In the genomic region with DNA sequence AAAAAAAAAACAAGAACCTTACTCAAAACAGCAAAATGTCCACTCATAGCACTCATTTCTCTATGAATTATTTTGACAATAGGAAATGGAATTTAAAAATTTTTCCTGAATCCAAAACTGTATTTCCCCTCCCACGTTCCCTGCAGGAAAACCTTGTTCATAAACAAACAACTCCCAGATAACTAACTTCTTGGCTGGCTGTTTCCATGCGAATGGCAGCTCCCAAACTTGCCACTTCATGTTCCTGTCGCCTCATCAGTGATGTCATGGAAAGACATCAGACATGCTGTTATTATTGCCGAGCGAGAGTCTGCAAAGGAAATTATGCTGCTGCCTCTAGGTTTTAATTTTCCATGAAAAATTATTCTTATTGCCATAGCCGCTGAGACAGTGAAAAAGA, we compare ENCODE assay signal across 2 cellular contexts.
TF ChIP-seq lines count a peak whose summit lies in the region.

No MANE protein-coding gene starts in this region.

TF ChIP-seq in liver, 16 proteins besides CTCF, POLR2A, EP300 and RAD21 (continued from another document):
- TF ChIP-seq, protein P1, sequence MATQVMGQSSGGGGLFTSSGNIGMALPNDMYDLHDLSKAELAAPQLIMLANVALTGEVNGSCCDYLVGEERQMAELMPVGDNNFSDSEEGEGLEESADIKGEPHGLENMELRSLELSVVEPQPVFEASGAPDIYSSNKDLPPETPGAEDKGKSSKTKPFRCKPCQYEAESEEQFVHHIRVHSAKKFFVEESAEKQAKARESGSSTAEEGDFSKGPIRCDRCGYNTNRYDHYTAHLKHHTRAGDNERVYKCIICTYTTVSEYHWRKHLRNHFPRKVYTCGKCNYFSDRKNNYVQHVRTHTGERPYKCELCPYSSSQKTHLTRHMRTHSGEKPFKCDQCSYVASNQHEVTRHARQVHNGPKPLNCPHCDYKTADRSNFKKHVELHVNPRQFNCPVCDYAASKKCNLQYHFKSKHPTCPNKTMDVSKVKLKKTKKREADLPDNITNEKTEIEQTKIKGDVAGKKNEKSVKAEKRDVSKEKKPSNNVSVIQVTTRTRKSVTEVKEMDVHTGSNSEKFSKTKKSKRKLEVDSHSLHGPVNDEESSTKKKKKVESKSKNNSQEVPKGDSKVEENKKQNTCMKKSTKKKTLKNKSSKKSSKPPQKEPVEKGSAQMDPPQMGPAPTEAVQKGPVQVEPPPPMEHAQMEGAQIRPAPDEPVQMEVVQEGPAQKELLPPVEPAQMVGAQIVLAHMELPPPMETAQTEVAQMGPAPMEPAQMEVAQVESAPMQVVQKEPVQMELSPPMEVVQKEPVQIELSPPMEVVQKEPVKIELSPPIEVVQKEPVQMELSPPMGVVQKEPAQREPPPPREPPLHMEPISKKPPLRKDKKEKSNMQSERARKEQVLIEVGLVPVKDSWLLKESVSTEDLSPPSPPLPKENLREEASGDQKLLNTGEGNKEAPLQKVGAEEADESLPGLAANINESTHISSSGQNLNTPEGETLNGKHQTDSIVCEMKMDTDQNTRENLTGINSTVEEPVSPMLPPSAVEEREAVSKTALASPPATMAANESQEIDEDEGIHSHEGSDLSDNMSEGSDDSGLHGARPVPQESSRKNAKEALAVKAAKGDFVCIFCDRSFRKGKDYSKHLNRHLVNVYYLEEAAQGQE (IDR thresholded peaks at IDR 0.05) = peak; percentile 56
- TF ChIP-seq FOXA2 (IDR thresholded peaks at IDR 0.05) = no peak
- TF ChIP-seq GABPA (IDR thresholded peaks at IDR 0.05 in 1 of 2, conservative IDR thresholded peaks at IDR 0.05 in 1 of 2) = no peak
- peak; percentile 53 for TF ChIP-seq NR2F2 (IDR thresholded peaks at IDR 0.05)
- TF ChIP-seq RXRA (IDR thresholded peaks at IDR 0.05) = peak in 1 of 2 donors; percentile 19
- no peak for TF ChIP-seq HNF4A (conservative IDR thresholded peaks at IDR 0.05)

TF ChIP-seq in HepG2, 621 proteins besides CTCF, POLR2A, EP300 and RAD21 (continued from another document):
- TF ChIP-seq, protein P2, sequence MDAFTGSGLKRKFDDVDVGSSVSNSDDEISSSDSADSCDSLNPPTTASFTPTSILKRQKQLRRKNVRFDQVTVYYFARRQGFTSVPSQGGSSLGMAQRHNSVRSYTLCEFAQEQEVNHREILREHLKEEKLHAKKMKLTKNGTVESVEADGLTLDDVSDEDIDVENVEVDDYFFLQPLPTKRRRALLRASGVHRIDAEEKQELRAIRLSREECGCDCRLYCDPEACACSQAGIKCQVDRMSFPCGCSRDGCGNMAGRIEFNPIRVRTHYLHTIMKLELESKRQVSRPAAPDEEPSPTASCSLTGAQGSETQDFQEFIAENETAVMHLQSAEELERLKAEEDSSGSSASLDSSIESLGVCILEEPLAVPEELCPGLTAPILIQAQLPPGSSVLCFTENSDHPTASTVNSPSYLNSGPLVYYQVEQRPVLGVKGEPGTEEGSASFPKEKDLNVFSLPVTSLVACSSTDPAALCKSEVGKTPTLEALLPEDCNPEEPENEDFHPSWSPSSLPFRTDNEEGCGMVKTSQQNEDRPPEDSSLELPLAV (CRISPR knock-in tag; conservative IDR thresholded peaks at IDR 0.05; ENCODE audit: low read depth) = no peak
- TF ChIP-seq, protein P3, sequence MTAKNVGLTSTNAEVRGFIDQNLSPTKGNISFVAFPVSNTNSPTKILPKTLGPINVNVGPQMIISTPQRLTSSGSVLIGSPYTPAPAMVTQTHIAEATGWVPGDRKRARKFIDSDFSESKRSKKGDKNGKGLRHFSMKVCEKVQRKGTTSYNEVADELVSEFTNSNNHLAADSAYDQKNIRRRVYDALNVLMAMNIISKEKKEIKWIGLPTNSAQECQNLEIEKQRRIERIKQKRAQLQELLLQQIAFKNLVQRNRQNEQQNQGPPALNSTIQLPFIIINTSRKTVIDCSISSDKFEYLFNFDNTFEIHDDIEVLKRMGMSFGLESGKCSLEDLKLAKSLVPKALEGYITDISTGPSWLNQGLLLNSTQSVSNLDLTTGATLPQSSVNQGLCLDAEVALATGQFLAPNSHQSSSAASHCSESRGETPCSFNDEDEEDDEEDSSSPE (CRISPR knock-in tag; IDR thresholded peaks at IDR 0.05) = no peak
- TF ChIP-seq, protein P4, sequence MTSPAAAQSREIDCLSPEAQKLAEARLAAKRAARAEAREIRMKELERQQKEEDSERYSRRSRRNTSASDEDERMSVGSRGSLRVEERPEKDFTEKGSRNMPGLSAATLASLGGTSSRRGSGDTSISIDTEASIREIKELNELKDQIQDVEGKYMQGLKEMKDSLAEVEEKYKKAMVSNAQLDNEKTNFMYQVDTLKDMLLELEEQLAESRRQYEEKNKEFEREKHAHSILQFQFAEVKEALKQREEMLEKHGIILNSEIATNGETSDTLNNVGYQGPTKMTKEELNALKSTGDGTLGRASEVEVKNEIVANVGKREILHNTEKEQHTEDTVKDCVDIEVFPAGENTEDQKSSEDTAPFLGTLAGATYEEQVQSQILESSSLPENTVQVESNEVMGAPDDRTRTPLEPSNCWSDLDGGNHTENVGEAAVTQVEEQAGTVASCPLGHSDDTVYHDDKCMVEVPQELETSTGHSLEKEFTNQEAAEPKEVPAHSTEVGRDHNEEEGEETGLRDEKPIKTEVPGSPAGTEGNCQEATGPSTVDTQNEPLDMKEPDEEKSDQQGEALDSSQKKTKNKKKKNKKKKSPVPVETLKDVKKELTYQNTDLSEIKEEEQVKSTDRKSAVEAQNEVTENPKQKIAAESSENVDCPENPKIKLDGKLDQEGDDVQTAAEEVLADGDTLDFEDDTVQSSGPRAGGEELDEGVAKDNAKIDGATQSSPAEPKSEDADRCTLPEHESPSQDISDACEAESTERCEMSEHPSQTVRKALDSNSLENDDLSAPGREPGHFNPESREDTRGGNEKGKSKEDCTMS (CRISPR knock-in tag; conservative IDR thresholded peaks at IDR 0.05) = no peak
- no peak for TF ChIP-seq BRCA1 (CRISPR knock-in tag; IDR thresholded peaks at IDR 0.05)
- TF ChIP-seq ZSCAN20 (CRISPR knock-in tag; IDR thresholded peaks at IDR 0.05; ENCODE audit: borderline replicate concordance) = no peak
- no peak for TF ChIP-seq ISX (CRISPR knock-in tag; conservative IDR thresholded peaks at IDR 0.05)
- TF ChIP-seq HOXD1 (CRISPR knock-in tag; IDR thresholded peaks at IDR 0.05) = no peak
- TF ChIP-seq ZNF10 (CRISPR knock-in tag; IDR thresholded peaks at IDR 0.05; ENCODE audit: borderline replicate concordance, low read depth) = no peak
- no peak for TF ChIP-seq YY1 (IDR thresholded peaks at IDR 0.05; ENCODE audit: insufficient read depth, insufficient replicate concordance, low read depth, low read length)
- no peak for TF ChIP-seq ZNF782 (CRISPR knock-in tag; IDR thresholded peaks at IDR 0.05; ENCODE audit: borderline replicate concordance)
- no peak for TF ChIP-seq ZSCAN29 (CRISPR knock-in tag; conservative IDR thresholded peaks at IDR 0.05)
- TF ChIP-seq ZFAT (CRISPR knock-in tag; conservative IDR thresholded peaks at IDR 0.05) = no peak
- no peak for TF ChIP-seq SOX6 (IDR thresholded peaks at IDR 0.05)
- TF ChIP-seq SOX6 (CRISPR knock-in tag; IDR thresholded peaks at IDR 0.05) = no peak
- TF ChIP-seq, protein P5, sequence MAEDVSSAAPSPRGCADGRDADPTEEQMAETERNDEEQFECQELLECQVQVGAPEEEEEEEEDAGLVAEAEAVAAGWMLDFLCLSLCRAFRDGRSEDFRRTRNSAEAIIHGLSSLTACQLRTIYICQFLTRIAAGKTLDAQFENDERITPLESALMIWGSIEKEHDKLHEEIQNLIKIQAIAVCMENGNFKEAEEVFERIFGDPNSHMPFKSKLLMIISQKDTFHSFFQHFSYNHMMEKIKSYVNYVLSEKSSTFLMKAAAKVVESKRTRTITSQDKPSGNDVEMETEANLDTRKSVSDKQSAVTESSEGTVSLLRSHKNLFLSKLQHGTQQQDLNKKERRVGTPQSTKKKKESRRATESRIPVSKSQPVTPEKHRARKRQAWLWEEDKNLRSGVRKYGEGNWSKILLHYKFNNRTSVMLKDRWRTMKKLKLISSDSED (CRISPR knock-in tag; IDR thresholded peaks at IDR 0.05) = no peak
